Comparison of ENCODE assay signal across 1 cellular context in genomic region chr19:11554160-11554559, GRCh38.
A peak's percentile ranks its signal among the peaks of the same experiment; 100 is the strongest.
TF ChIP-seq lines count a peak whose summit lies in the region.

No MANE protein-coding gene starts in this region.

TF ChIP-seq in GM12878, 131 proteins besides CTCF, POLR2A, EP300 and RAD21 (continued from another document and continues in another):
- TF ChIP-seq, protein P1, sequence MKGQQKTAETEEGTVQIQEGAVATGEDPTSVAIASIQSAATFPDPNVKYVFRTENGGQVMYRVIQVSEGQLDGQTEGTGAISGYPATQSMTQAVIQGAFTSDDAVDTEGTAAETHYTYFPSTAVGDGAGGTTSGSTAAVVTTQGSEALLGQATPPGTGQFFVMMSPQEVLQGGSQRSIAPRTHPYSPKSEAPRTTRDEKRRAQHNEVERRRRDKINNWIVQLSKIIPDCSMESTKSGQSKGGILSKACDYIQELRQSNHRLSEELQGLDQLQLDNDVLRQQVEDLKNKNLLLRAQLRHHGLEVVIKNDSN (IDR thresholded peaks at IDR 0.05; ENCODE audit: borderline replicate concordance, extremely low read length, insufficient read depth, low read depth, low read length) = no peak
- TF ChIP-seq ZNF207 (IDR thresholded peaks at IDR 0.05; ENCODE audit: borderline replicate concordance) = no peak
- peak; percentile 96 for TF ChIP-seq TCF12 (IDR thresholded peaks at IDR 0.05; ENCODE audit: low read depth, low read length)
- no peak for TF ChIP-seq STAT1 (conservative IDR thresholded peaks at IDR 0.05)
- TF ChIP-seq HDGF (IDR thresholded peaks at IDR 0.05) = no peak
- peak in 1 of 2 experiments; percentile 57; a peak in 1 of 4 replicates for TF ChIP-seq ETV6 (conservative IDR thresholded peaks at IDR 0.05 in 1 of 2, IDR thresholded peaks at IDR 0.05 in 1 of 2; ENCODE audit: borderline replicate concordance in 1 of 2, low read depth in 1 of 2)
- peak; percentile 78 for TF ChIP-seq PKNOX1 (IDR thresholded peaks at IDR 0.05)
- TF ChIP-seq, protein P2, sequence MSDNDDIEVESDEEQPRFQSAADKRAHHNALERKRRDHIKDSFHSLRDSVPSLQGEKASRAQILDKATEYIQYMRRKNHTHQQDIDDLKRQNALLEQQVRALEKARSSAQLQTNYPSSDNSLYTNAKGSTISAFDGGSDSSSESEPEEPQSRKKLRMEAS (IDR thresholded peaks at IDR 0.05; ENCODE audit: low read depth, low read length) = no peak
- TF ChIP-seq ZZZ3 (IDR thresholded peaks at IDR 0.05; ENCODE audit: control insufficient read depth, insufficient read length, low read depth) = no peak
- TF ChIP-seq CEBPB (IDR thresholded peaks at IDR 0.05; ENCODE audit: borderline replicate concordance in 1 of 2, low read depth in 2 of 2, low read length in 2 of 2) = no peak
- TF ChIP-seq BMI1 (IDR thresholded peaks at IDR 0.05; ENCODE audit: borderline replicate concordance) = no peak
- no peak for TF ChIP-seq TCF7 (IDR thresholded peaks at IDR 0.05; ENCODE audit: borderline replicate concordance)
- TF ChIP-seq LARP7 (IDR thresholded peaks at IDR 0.05) = no peak
- TF ChIP-seq, protein P3, sequence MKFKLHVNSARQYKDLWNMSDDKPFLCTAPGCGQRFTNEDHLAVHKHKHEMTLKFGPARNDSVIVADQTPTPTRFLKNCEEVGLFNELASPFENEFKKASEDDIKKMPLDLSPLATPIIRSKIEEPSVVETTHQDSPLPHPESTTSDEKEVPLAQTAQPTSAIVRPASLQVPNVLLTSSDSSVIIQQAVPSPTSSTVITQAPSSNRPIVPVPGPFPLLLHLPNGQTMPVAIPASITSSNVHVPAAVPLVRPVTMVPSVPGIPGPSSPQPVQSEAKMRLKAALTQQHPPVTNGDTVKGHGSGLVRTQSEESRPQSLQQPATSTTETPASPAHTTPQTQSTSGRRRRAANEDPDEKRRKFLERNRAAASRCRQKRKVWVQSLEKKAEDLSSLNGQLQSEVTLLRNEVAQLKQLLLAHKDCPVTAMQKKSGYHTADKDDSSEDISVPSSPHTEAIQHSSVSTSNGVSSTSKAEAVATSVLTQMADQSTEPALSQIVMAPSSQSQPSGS (IDR thresholded peaks at IDR 0.05; ENCODE audit: low read length) = no peak
- peak; percentile 74 to 78; a peak in 3 of 4 replicates for TF ChIP-seq IKZF2 (IDR thresholded peaks at IDR 0.05)
- TF ChIP-seq KLF5 (IDR thresholded peaks at IDR 0.05; ENCODE audit: partially characterized antibody) = no peak
- TF ChIP-seq, protein P4, sequence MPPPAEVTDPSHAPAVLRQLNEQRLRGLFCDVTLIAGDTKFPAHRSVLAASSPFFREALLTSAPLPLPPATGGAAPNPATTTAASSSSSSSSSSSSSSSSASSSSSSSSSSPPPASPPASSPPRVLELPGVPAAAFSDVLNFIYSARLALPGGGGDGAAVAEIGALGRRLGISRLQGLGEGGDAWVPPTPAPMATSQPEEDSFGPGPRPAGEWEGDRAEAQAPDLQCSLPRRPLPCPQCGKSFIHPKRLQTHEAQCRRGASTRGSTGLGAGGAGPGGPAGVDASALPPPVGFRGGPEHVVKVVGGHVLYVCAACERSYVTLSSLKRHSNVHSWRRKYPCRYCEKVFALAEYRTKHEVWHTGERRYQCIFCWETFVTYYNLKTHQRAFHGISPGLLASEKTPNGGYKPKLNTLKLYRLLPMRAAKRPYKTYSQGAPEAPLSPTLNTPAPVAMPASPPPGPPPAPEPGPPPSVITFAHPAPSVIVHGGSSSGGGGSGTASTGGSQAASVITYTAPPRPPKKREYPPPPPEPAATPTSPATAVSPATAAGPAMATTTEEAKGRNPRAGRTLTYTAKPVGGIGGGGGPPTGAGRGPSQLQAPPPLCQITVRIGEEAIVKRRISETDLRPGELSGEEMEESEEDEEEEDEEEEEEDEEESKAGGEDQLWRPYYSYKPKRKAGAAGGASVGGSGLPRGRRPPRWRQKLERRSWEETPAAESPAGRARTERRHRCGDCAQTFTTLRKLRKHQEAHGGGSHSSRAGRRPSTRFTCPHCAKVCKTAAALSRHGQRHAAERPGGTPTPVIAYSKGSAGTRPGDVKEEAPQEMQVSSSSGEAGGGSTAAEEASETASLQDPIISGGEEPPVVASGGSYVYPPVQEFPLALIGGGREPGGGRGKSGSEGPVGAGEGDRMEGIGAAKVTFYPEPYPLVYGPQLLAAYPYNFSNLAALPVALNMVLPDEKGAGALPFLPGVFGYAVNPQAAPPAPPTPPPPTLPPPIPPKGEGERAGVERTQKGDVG (CRISPR knock-in tag; IDR thresholded peaks at IDR 0.05) = no peak
- no peak for TF ChIP-seq POLR2AphosphoS2 (IDR thresholded peaks at IDR 0.05; ENCODE audit: low read depth, low read length)
- TF ChIP-seq DPF2 (IDR thresholded peaks at IDR 0.05) = peak; percentile 60; the same call in 1 of the 2 replicates
- no peak for TF ChIP-seq NR2C1 (IDR thresholded peaks at IDR 0.05)
- TF ChIP-seq CBX3 (IDR thresholded peaks at IDR 0.05; ENCODE audit: borderline replicate concordance, low read depth) = no peak
- no peak for TF ChIP-seq TAF1 (IDR thresholded peaks at IDR 0.05; ENCODE audit: borderline replicate concordance, low read depth, low read length)
- peak; percentile 51; the same call in 1 of the 2 replicates for TF ChIP-seq FOXM1 (IDR thresholded peaks at IDR 0.05; ENCODE audit: low read depth, low read length)
- no peak for TF ChIP-seq NFXL1 (IDR thresholded peaks at IDR 0.05; ENCODE audit: borderline replicate concordance)
- no peak for TF ChIP-seq IRF5 (IDR thresholded peaks at IDR 0.05; ENCODE audit: borderline replicate concordance)
- TF ChIP-seq ZNF274 (IDR thresholded peaks at IDR 0.05; ENCODE audit: insufficient read depth, insufficient read length) = no peak
- no peak for TF ChIP-seq CUX1 (IDR thresholded peaks at IDR 0.05; ENCODE audit: insufficient replicate concordance, low read depth, low read length)
- TF ChIP-seq RCOR1 (conservative IDR thresholded peaks at IDR 0.05; ENCODE audit: low read depth, low read length) = no peak
- TF ChIP-seq SREBF1 (IDR thresholded peaks at IDR 0.05; ENCODE audit: low read length) = no peak
- no peak for TF ChIP-seq POLR2AphosphoS5 (IDR thresholded peaks at IDR 0.05; ENCODE audit: low read length)
- TF ChIP-seq TARDBP (IDR thresholded peaks at IDR 0.05; ENCODE audit: borderline replicate concordance) = 0 out of 2 replicates have a peak, but pooled peaks have one; percentile 29
- peak; percentile 89 for TF ChIP-seq JUNB (IDR thresholded peaks at IDR 0.05)
- no peak for TF ChIP-seq ZBTB40 (IDR thresholded peaks at IDR 0.05; ENCODE audit: borderline replicate concordance)
- no peak for TF ChIP-seq ZBTB11 (CRISPR knock-in tag; IDR thresholded peaks at IDR 0.05)
- no peak for TF ChIP-seq NFYA (IDR thresholded peaks at IDR 0.05; ENCODE audit: borderline replicate concordance, low read depth, low read length)
- TF ChIP-seq ATF7 (IDR thresholded peaks at IDR 0.05; ENCODE audit: low read depth) = peak; percentile 27; the same call in 1 of the 2 replicates
- TF ChIP-seq RELA (IDR thresholded peaks at IDR 0.05; ENCODE audit: borderline replicate concordance, partially characterized antibody) = no peak
- TF ChIP-seq TCF3 (IDR thresholded peaks at IDR 0.05; ENCODE audit: borderline replicate concordance, insufficient read depth, low read depth, low read length) = peak; percentile 94
